13 cellular contexts compared by ENCODE assay signal in genomic region chr17:74446551-74447500, GRCh38. TPM values are rescaled to one million over a fixed set of nuclear protein-coding genes. Genes with fewer than 3 reads are reported as not detected.
DNase-seq lines count a peak whose midpoint lies in the region; ATAC-seq and TF ChIP-seq lines count a peak whose summit lies in the region.
"Had no signal": no experiment of that assay in that cellular context is flagged by ENCODE, and none has a peak within 500 bp of the region (broad histone marks: within the 10 kb centered on the region; RNA-seq: fewer than 3 reads in every experiment).

No MANE protein-coding gene starts in this region.

- no peaks in the 10 kb centered on the region for H3K79me2 ChIP-seq in osteoblast (ENCODE audit: insufficient read depth, low read length)

- no peak overlapping the region for H3K4me3 ChIP-seq in osteoblast (ENCODE audit: insufficient read depth, low read length)

- peaks cover 2% of the 10 kb centered on the region for H3K27me3 ChIP-seq in osteoblast (ENCODE audit: insufficient read depth, low read length)

- H3K27ac Mint-ChIP-seq in dendritic cell treated with granulocyte-macrophage colony-stimulating factor and Interleukin-4, amounts not matched to agents 40 ng/mL and 50 ng/mL, for 4 days: peak overlapping the region; percentile 50
- H3K27ac Mint-ChIP-seq in HFFc6: no peak overlapping the region

- TF ChIP-seq CTCF in osteoblast (IDR thresholded peaks at IDR 0.05; ENCODE audit: extremely low read depth, low read depth, low read length) (no peak), HFFc6 (IDR thresholded peaks at IDR 0.05) (no peak)

- peaks cover 54% of the 10 kb centered on the region for H3K4me1 Mint-ChIP-seq in dendritic cell treated with granulocyte-macrophage colony-stimulating factor and Interleukin-4, amounts not matched to agents 40 ng/mL and 50 ng/mL, for 4 days (ENCODE audit: low read depth)
- no peaks in the 10 kb centered on the region for H3K4me1 Mint-ChIP-seq in HFFc6 (ENCODE audit: low read depth)

- H3K4me1 ChIP-seq in osteoblast (ENCODE audit: insufficient read depth, low read length): no peaks in the 10 kb centered on the region

- H3K9me3 Mint-ChIP-seq in dendritic cell treated with granulocyte-macrophage colony-stimulating factor and Interleukin-4, amounts not matched to agents 40 ng/mL and 50 ng/mL, for 4 days: no peaks in the 10 kb centered on the region
- H3K9me3 Mint-ChIP-seq in HFFc6: peaks cover 30% of the 10 kb centered on the region

- ATAC-seq in HG02610 (IDR thresholded peaks at IDR 0.05; ENCODE audit: unreplicated experiment): peak; percentile 68

- H2AFZ ChIP-seq in osteoblast (ENCODE audit: low read length): no peak overlapping the region

- in situ Hi-C loops in G401 (cut with HindIII; ENCODE audit: low sequenced_read_pairs): no loop called here

- H3K4me2 ChIP-seq in osteoblast (ENCODE audit: insufficient read depth, low read length): no peak overlapping the region

- H4K20me1 ChIP-seq in osteoblast (ENCODE audit: insufficient read depth, low read length): no peaks in the 10 kb centered on the region

- no peak overlapping the region for H3K4me3 Mint-ChIP-seq in dendritic cell treated with granulocyte-macrophage colony-stimulating factor and Interleukin-4, amounts not matched to agents 40 ng/mL and 50 ng/mL, for 4 days
- no peak overlapping the region for H3K4me3 Mint-ChIP-seq in HFFc6

- DNase-seq in G401 (ENCODE audit: low spot score) (peak; percentile 98), osteoblast (ENCODE audit: insufficient read length, low spot score, missing footprints) (peak; percentile 76), GM19238 (ENCODE audit: insufficient read length, low spot score) (no peak), NOMO-1 (lab: John Stamatoyannopoulos, UW; ENCODE audit: unreplicated experiment in 2 of 2) (no peak), NCI-H1105 treated with DMSO at 0.1 percent for 48 hours (lab: John Stamatoyannopoulos, UW) (no peak), HFFc6 (no peak)
- DNase-seq: amniotic stem cell, HCEC 1CT had no signal

- H3K9me3 ChIP-seq in osteoblast (ENCODE audit: low read depth, low read length): no peaks in the 10 kb centered on the region

- intact Hi-C loops in dendritic cell treated with granulocyte-macrophage colony-stimulating factor and Interleukin-4, amounts not matched to agents 40 ng/mL and 50 ng/mL, for 4 days (cut with micrococcal nuclease): no loop called here

- no peak overlapping the region for H3K27ac ChIP-seq in osteoblast (ENCODE audit: low read depth, low read length)

- no peaks in the 10 kb centered on the region for H3K36me3 Mint-ChIP-seq in dendritic cell treated with granulocyte-macrophage colony-stimulating factor and Interleukin-4, amounts not matched to agents 40 ng/mL and 50 ng/mL, for 4 days (ENCODE audit: low read depth)
- H3K36me3 Mint-ChIP-seq in HFFc6 (ENCODE audit: low read depth): no peaks in the 10 kb centered on the region

- peaks cover 49% of the 10 kb centered on the region for H3K27me3 Mint-ChIP-seq in dendritic cell treated with granulocyte-macrophage colony-stimulating factor and Interleukin-4, amounts not matched to agents 40 ng/mL and 50 ng/mL, for 4 days
- peaks cover 3% of the 10 kb centered on the region for H3K27me3 Mint-ChIP-seq in HFFc6 (ENCODE audit: insufficient read depth)

- no peaks in the 10 kb centered on the region for H3K36me3 ChIP-seq in osteoblast (ENCODE audit: insufficient read depth, low read length)

RNA-seq across cellular contexts. Expression of gene GPRC5C, which starts 14.9 kb away (rescaled TPM):
- total RNA-seq in G401 (2014; rRNA removed; shearing (Covaris generic)): 8.7 and 9.4 TPM in 2 replicates
- total RNA-seq in osteoblast: 2.9 and 6.8 TPM in 2 replicates
- total RNA-seq in HFFc6 (2021; fragmentation: NEBNext Ultra II Directional; extraction: Animal tissue kit (Norgen Biotek cat#: 25700)): not detected
- total RNA-seq: LHCN-M2, pulmonary artery endothelial cell had no signal

RNA-seq across cellular contexts. Expression of gene CD300A, which starts 19.6 kb away (rescaled TPM):
- total RNA-seq in G401 (2014; rRNA removed; shearing (Covaris generic)): not detected in 2 replicates
- not detected in 2 replicates for total RNA-seq in osteoblast
- not detected for total RNA-seq in HFFc6 (2021; fragmentation: NEBNext Ultra II Directional; extraction: Animal tissue kit (Norgen Biotek cat#: 25700))
- total RNA-seq: LHCN-M2, pulmonary artery endothelial cell, SK-MEL-5 had no signal

Comparison
In these comparisons a context has a peak if more than half of its experiments do, and no peak if none do; other contexts are left out.
1. DNase-seq: peak in G401 (single experiment) and osteoblast (single experiment); none in GM19238 (single experiment), NOMO-1 (0 of 2), NCI-H1105 treated with DMSO at 0.1 percent for 48 hours (single experiment) and HFFc6 (single experiment).